In genomic region chr11:71567633-71568032, GRCh38 we compare ENCODE assay signal across 15 cellular contexts. TPM values are rescaled to one million over a fixed set of nuclear protein-coding genes. Genes with fewer than 3 reads are reported as not detected.
DNase-seq lines count a peak whose midpoint lies in the region; ATAC-seq, FAIRE-seq and TF ChIP-seq lines count a peak whose summit lies in the region.
"Not testable (repeated sequence)": the region's sequence is repeated elsewhere in the genome, so short reads cannot be mapped to it uniquely, and the experiment has no call there.
"Had no signal": no experiment of that assay in that cellular context is flagged by ENCODE, and none has a peak within 500 bp of the region (broad histone marks: within the 10 kb centered on the region; RNA-seq: fewer than 3 reads in every experiment).

No MANE protein-coding gene starts in this region.

- H3K4ac ChIP-seq in neuronal stem cell (ENCODE audit: low read length), result not testable (repeated sequence)

- H2BK12ac ChIP-seq in neuronal stem cell (ENCODE audit: low read length), result not testable (repeated sequence)

- intact Hi-C loops in GM12878 (cut with micrococcal nuclease; ENCODE audit: unreplicated experiment), result loop anchor here (10.0 kb wide), 1 partner anchor 143 kb away; no protein-coding TSS in a partner anchor

- in situ Hi-C loops in GM12878 (cut with MboI), result not testable (repeated sequence)

- peak overlapping the region; percentile 14 for H3K14ac ChIP-seq in neuronal stem cell (ENCODE audit: low read length)

- 0% methylated on average over 8 of the region's 8 CpGs for WGBS in GM12878 (ENCODE audit: insufficient coverage, insufficient replicate concordance, low lambda C conversion rate, missing lambda C conversion rate)
- WGBS in neuronal stem cell (ENCODE audit: extremely low coverage in 2 of 2, insufficient read length in 2 of 2, insufficient replicate concordance in 1 of 2), 2 donors, result no CpG with 5 or more reads among the region's 8 CpGs

- H2BK5ac ChIP-seq in neuronal stem cell (ENCODE audit: low read length), result not testable (repeated sequence)

- not testable (repeated sequence) for H3K9me3 Mint-ChIP-seq in natural killer cell treated with Interleukin-12 subunit alpha and Interleukin-12 subunit beta and Interleukin-15 and Interleukin-18, amount 100 ng/mL, for 72 hours

- H3K9me3 ChIP-seq in MM.1S (replicated peaks; ENCODE audit: insufficient read depth, low read length); GM12878 (replicated peaks; ENCODE audit: control insufficient read depth, insufficient read depth, low read length); neuronal stem cell (replicated peaks in 1 of 2; ENCODE audit: control insufficient read depth in 2 of 2, insufficient read depth in 1 of 2, low read depth in 1 of 2, low read length in 2 of 2): not testable (repeated sequence)

- not testable (repeated sequence) for H3K4me3 Mint-ChIP-seq in natural killer cell treated with Interleukin-12 subunit alpha and Interleukin-12 subunit beta and Interleukin-15 and Interleukin-18, amount 100 ng/mL, for 72 hours

- not testable (repeated sequence) for TF ChIP-seq EP300 in GM12878 (IDR thresholded peaks at IDR 0.05; ENCODE audit: borderline replicate concordance in 1 of 2, control insufficient read depth in 1 of 2, low read depth in 2 of 2, low read length in 2 of 2)

- not testable (repeated sequence) for H4K8ac ChIP-seq in neuronal stem cell (ENCODE audit: low read depth, low read length)

- BruUV-seq in GM12878 (replicated peaks; lab: Mats Ljungman, UMichigan), result not testable (repeated sequence)

- not testable (repeated sequence) for FAIRE-seq in GM12878 (lab: Jason Lieb, UNC)

- not testable (repeated sequence) for H3K9ac ChIP-seq in MM.1S (ENCODE audit: low read length); GM12878 (ENCODE audit: control insufficient read depth, insufficient read depth, low read length); neuronal stem cell (ENCODE audit: low read depth, low read length, poor library complexity)

- SMC1A ChIA-PET in GM12878 (lab: Charles Lee; ENCODE audit: uncharacterized antibody, unreplicated experiment), result not testable (repeated sequence)

- H3K4me1 ChIP-seq in MM.1S (ENCODE audit: low read length); GM12878 (ENCODE audit: control insufficient read depth, insufficient read depth, low read length); neuronal stem cell (ENCODE audit: control insufficient read depth in 2 of 2, insufficient read depth in 1 of 2, low read depth in 1 of 2, low read length in 2 of 2): not testable (repeated sequence)

- not testable (repeated sequence) for H3F3A ChIP-seq in MM.1S (ENCODE audit: insufficient read depth, low read length)

- H3K27ac ChIP-seq in MM.1S (ENCODE audit: low read length); GM12878 (ENCODE audit: control insufficient read depth, insufficient read depth); neuronal stem cell (replicated peaks; ENCODE audit: low read length): not testable (repeated sequence)

- not testable (repeated sequence) for H3K27ac Mint-ChIP-seq in natural killer cell treated with Interleukin-12 subunit alpha and Interleukin-12 subunit beta and Interleukin-15 and Interleukin-18, amount 100 ng/mL, for 72 hours

- not testable (repeated sequence) for H4K20me1 ChIP-seq in MM.1S (ENCODE audit: insufficient read depth, low read length); GM12878 (ENCODE audit: control insufficient read depth, insufficient read depth)

- H3K23ac ChIP-seq in neuronal stem cell (ENCODE audit: low read depth, low read length, poor library complexity), result not testable (repeated sequence)

- not testable (repeated sequence) for H2BK15ac ChIP-seq in neuronal stem cell (ENCODE audit: low read length)

- TF ChIP-seq RAD21 in GM12878 (IDR thresholded peaks at IDR 0.05; ENCODE audit: insufficient read depth, low read depth, low read length), result not testable (repeated sequence)

- not testable (repeated sequence) for H3K79me2 ChIP-seq in MM.1S (ENCODE audit: low read length); GM12878 (ENCODE audit: control insufficient read depth, insufficient read depth, low read length)

- H3K4me1 Mint-ChIP-seq in natural killer cell treated with Interleukin-12 subunit alpha and Interleukin-12 subunit beta and Interleukin-15 and Interleukin-18, amount 100 ng/mL, for 72 hours (ENCODE audit: low read depth in 2 of 2), result not testable (repeated sequence)

- not testable (repeated sequence) for ATAC-seq in GM12878; natural killer cell treated with Interleukin-12 subunit alpha and Interleukin-12 subunit beta and Interleukin-15 and Interleukin-18, amount 100 ng/mL, for 72 hours

- CTCF ChIA-PET in GM12878 (lab: Yijun Ruan, JAX), result interaction anchor here (1.6 kb wide), 1 partner anchor 12 kb away, joined by 4 read pairs; no protein-coding TSS in a partner anchor

- H3K9me2 ChIP-seq in MM.1S (replicated peaks; ENCODE audit: insufficient read depth, low read length), result not testable (repeated sequence)

- H3K4me2 ChIP-seq in MM.1S (ENCODE audit: low read depth, low read length); GM12878 (ENCODE audit: control insufficient read depth, insufficient read depth); neuronal stem cell (ENCODE audit: insufficient read depth, low read length, poor library complexity, severe bottlenecking): not testable (repeated sequence)

- POLR2A ChIA-PET in GM12878 (lab: Charles Lee), result not testable (repeated sequence)

- peaks cover 32 to 41% of the 10 kb centered on the region in 2 donors for H3K27me3 Mint-ChIP-seq in natural killer cell treated with Interleukin-12 subunit alpha and Interleukin-12 subunit beta and Interleukin-15 and Interleukin-18, amount 100 ng/mL, for 72 hours

- DNase-seq in DMS53 (lab: John Stamatoyannopoulos, UW) (peak; percentile 51), MM.1S (peak; percentile 35)
- DNase-seq in GM12878 (ENCODE audit: low read depth, low spot score); epithelial cell of esophagus (ENCODE audit: low read depth); neuronal stem cell (ENCODE audit: low spot score): not testable (repeated sequence)
- peak; percentile 8 for DNase-seq in natural killer cell treated with Interleukin-12 subunit alpha and Interleukin-12 subunit beta and Interleukin-15 and Interleukin-18, amount 100 ng/mL, for 72 hours (ENCODE audit: low spot score)

- not testable (repeated sequence) for H3K36me3 Mint-ChIP-seq in natural killer cell treated with Interleukin-12 subunit alpha and Interleukin-12 subunit beta and Interleukin-15 and Interleukin-18, amount 100 ng/mL, for 72 hours

- H3K18ac ChIP-seq in neuronal stem cell (ENCODE audit: low read length), result not testable (repeated sequence)

- RAD21 ChIA-PET in GM12878 (lab: Charles Lee; ENCODE audit: unreplicated experiment), result not testable (repeated sequence)

- H2AFZ ChIP-seq in MM.1S (ENCODE audit: low read length); GM12878 (ENCODE audit: control insufficient read depth, low read depth, low read length); neuronal stem cell (ENCODE audit: low read length): not testable (repeated sequence)

- TF ChIP-seq CTCF in MM.1S (IDR thresholded peaks at IDR 0.05; ENCODE audit: low read length); GM12878 (IDR thresholded peaks at IDR 0.05 in 2 of 3, conservative IDR thresholded peaks at IDR 0.05 in 1 of 3; ENCODE audit: control insufficient read depth in 2 of 3, extremely low read depth in 1 of 3, insufficient read depth in 1 of 3, low read depth in 3 of 3, low read length in 3 of 3): not testable (repeated sequence)
- TF ChIP-seq CTCF in epithelial cell of esophagus (IDR thresholded peaks at IDR 0.05; ENCODE audit: insufficient read depth, low read depth, low read length, missing control alignments), result peak; percentile 8

- TF ChIP-seq POLR2A in GM12878 (IDR thresholded peaks at IDR 0.05; ENCODE audit: low read depth, low read length), result not testable (repeated sequence)

- H2BK120ac ChIP-seq in neuronal stem cell (ENCODE audit: low read depth, low read length), result not testable (repeated sequence)

- H3K27me3 ChIP-seq in MM.1S (replicated peaks; ENCODE audit: insufficient read depth, low read length), result peaks cover 39% of the 10 kb centered on the region
- not testable (repeated sequence) for H3K27me3 ChIP-seq in GM12878 (replicated peaks in 1 of 2; ENCODE audit: control insufficient read depth in 2 of 2, insufficient read depth in 2 of 2, low read length in 1 of 2); neuronal stem cell (ENCODE audit: control insufficient read depth in 3 of 3, insufficient read depth in 3 of 3, low read depth in 1 of 3, low read length in 3 of 3)

- not testable (repeated sequence) for H3K79me1 ChIP-seq in neuronal stem cell (ENCODE audit: low read depth, low read length)

- H3K36me3 ChIP-seq in MM.1S (replicated peaks; ENCODE audit: insufficient read depth, low read length); GM12878 (ENCODE audit: control insufficient read depth in 2 of 2, insufficient read depth in 2 of 2, low read length in 1 of 2); neuronal stem cell (replicated peaks in 1 of 2; ENCODE audit: control insufficient read depth in 2 of 2, insufficient read depth in 2 of 2, low read length in 2 of 2): not testable (repeated sequence)

- not testable (repeated sequence) for H4K91ac ChIP-seq in neuronal stem cell (ENCODE audit: low read depth, low read length, poor library complexity)

- H3K4me3 ChIP-seq in MM.1S (ENCODE audit: low read length); GM12878; epithelial cell of esophagus (ENCODE audit: low read length); neuronal stem cell (ENCODE audit: low read length in 2 of 2): not testable (repeated sequence)

- H2AK5ac ChIP-seq in neuronal stem cell (ENCODE audit: low read depth, low read length), result not testable (repeated sequence)

RNA-seq across cellular contexts. Expression of gene KRTAP5-10, which starts 2.3 kb away (rescaled TPM):
- total RNA-seq in GM12878 (2013; cell fraction: nucleolus; rRNA removed), result 0.48 TPM in 1 of 2 replicates, not detected in the other
- total RNA-seq in GM12878 (2014; rRNA removed), result not detected in 2 replicates
- not detected in 2 replicates for total RNA-seq in GM12878 (2014; rRNA removed; fragmentation: Illumina TruSeq; extraction: Trizol)
- not detected in 2 replicates for total RNA-seq in GM12878 (2021)
- not detected for polyA plus RNA-seq in GM12878 (2011; ENCODE audit: low read depth)
- 0.10 TPM in 1 of 2 replicates, not detected in the other for polyA plus RNA-seq in GM12878 (2011; rRNA removed)
- 0.05 TPM in 1 of 2 replicates, not detected in the other for polyA plus RNA-seq in GM12878 (2011; cell fraction: cytosol; rRNA removed)
- 0.15 and 0.16 TPM in 2 replicates for polyA plus RNA-seq in GM12878 (2011; cell fraction: nucleus; rRNA removed)
- 0.13 TPM in 1 of 2 replicates, not detected in the other for polyA plus RNA-seq in GM12878 (2012)
- polyA plus RNA-seq in GM12878 (2014; fragmentation: Illumina TruSeq; extraction: Trizol), result not detected in 2 replicates
- under 1 TPM in 1 of 2 experiments, not detected in 1; 0.06 TPM for polyA plus RNA-seq in GM12878 (2014; fragmentation: Nextera tagmentation; extraction: Ambion mirVana)
- polyA plus RNA-seq in GM12878 (2014; rRNA removed), result 0.06 TPM in 1 of 2 replicates, not detected in the other
- not detected for polyA plus RNA-seq in GM12878 (2016; fragmentation: Nextera tagmentation; extraction: Ambion mirVana)
- not detected in 2 replicates for polyA minus RNA-seq in GM12878 (2011; rRNA and poly(A)+ RNA removed)
- polyA minus RNA-seq in GM12878 (2011; cell fraction: cytosol; rRNA and poly(A)+ RNA removed), result not detected in 2 replicates
- not detected in 2 replicates for polyA minus RNA-seq in GM12878 (2011; cell fraction: nucleus; rRNA and poly(A)+ RNA removed)
- not detected for total RNA-seq in natural killer cell treated with Interleukin-12 subunit alpha and Interleukin-12 subunit beta and Interleukin-15 and Interleukin-18, amount 100 ng/mL, for 72 hours
- polyA plus RNA-seq in neuronal stem cell (2013, experiment 1 of 2), result 0.11 TPM
- polyA plus RNA-seq in neuronal stem cell (2013, experiment 2 of 2), result 0.08 TPM
- total RNA-seq: CD4-positive, alpha-beta T cell; CD8-positive, alpha-beta memory T cell; Daoy; G401; GM23248; H4; H9; HFFc6 had no signal
- polyA plus RNA-seq: CD14-positive monocyte; CD8-positive, alpha-beta memory T cell; GM23248 had no signal

RNA-seq across cellular contexts. Expression of gene KRTAP5-11, which starts 15.0 kb away (rescaled TPM):
- not detected in 2 replicates for total RNA-seq in GM12878 (2013; cell fraction: nucleolus; rRNA removed)
- total RNA-seq in GM12878 (2014; rRNA removed) (not detected in 2 replicates), GM12878 (2014; rRNA removed; fragmentation: Illumina TruSeq; extraction: Trizol) (not detected in 2 replicates), GM12878 (2021) (not detected in 2 replicates)
- not detected for polyA plus RNA-seq in GM12878 (2011; ENCODE audit: low read depth)
- polyA plus RNA-seq in GM12878 (2011; rRNA removed) (not detected in 2 replicates), GM12878 (2014; fragmentation: Illumina TruSeq; extraction: Trizol) (not detected in 2 replicates), GM12878 (2014; fragmentation: Nextera tagmentation; extraction: Ambion mirVana) (not detected), GM12878 (2014; rRNA removed) (not detected in 2 replicates), GM12878 (2016; fragmentation: Nextera tagmentation; extraction: Ambion mirVana) (not detected)
- not detected in 2 replicates for polyA plus RNA-seq in GM12878 (2011; cell fraction: cytosol; rRNA removed)
- not detected in 2 replicates for polyA plus RNA-seq in GM12878 (2011; cell fraction: nucleus; rRNA removed)
- polyA plus RNA-seq in GM12878 (2012), result not detected in 2 replicates
- not detected in 2 replicates for polyA minus RNA-seq in GM12878 (2011; rRNA and poly(A)+ RNA removed)
- polyA minus RNA-seq in GM12878 (2011; cell fraction: cytosol; rRNA and poly(A)+ RNA removed), result not detected in 2 replicates
- not detected in 2 replicates for polyA minus RNA-seq in GM12878 (2011; cell fraction: nucleus; rRNA and poly(A)+ RNA removed)
- not detected for total RNA-seq in natural killer cell treated with Interleukin-12 subunit alpha and Interleukin-12 subunit beta and Interleukin-15 and Interleukin-18, amount 100 ng/mL, for 72 hours
- not detected for polyA plus RNA-seq in neuronal stem cell (2013, experiment 1 of 2)
- polyA plus RNA-seq in neuronal stem cell (2013, experiment 2 of 2), result 0.07 TPM
- total RNA-seq: CD4-positive, alpha-beta T cell; CD8-positive, alpha-beta memory T cell; Daoy; G401; GM23248; H4; H9; HFFc6 had no signal
- polyA plus RNA-seq: CD14-positive monocyte; CD8-positive, alpha-beta memory T cell; GM23248 had no signal

RNA-seq across cellular contexts. Expression of gene KRTAP5-9, which starts 19.4 kb away (rescaled TPM):
- total RNA-seq in GM12878 (2013; cell fraction: nucleolus; rRNA removed), result 0.50 TPM in 1 of 2 replicates, not detected in the other
- total RNA-seq in GM12878 (2014; rRNA removed) (not detected in 2 replicates), GM12878 (2014; rRNA removed; fragmentation: Illumina TruSeq; extraction: Trizol) (0.18 TPM in 1 of 2 replicates, not detected in the other), GM12878 (2021) (not detected in 2 replicates)
- 0.62 TPM for polyA plus RNA-seq in GM12878 (2011; ENCODE audit: low read depth)
- polyA plus RNA-seq in GM12878 (2011; rRNA removed) (0.13 and 0.20 TPM in 2 replicates), GM12878 (2014; fragmentation: Illumina TruSeq; extraction: Trizol) (0.06 TPM in 1 of 2 replicates, not detected in the other), GM12878 (2014; fragmentation: Nextera tagmentation; extraction: Ambion mirVana) (under 1 TPM in 1 of 2 experiments, not detected in 1; 0.07 TPM), GM12878 (2014; rRNA removed) (0.06 and 0.38 TPM in 2 replicates), GM12878 (2016; fragmentation: Nextera tagmentation; extraction: Ambion mirVana) (under 1 TPM in 1 of 2 experiments, not detected in 1; 0.24 TPM)
- polyA plus RNA-seq in GM12878 (2011; cell fraction: cytosol; rRNA removed), result 0.25 and 0.40 TPM in 2 replicates
- polyA plus RNA-seq in GM12878 (2011; cell fraction: nucleus; rRNA removed), result 2.3 and 2.7 TPM in 2 replicates
- 0.42 and 0.49 TPM in 2 replicates for polyA plus RNA-seq in GM12878 (2012)
- polyA minus RNA-seq in GM12878 (2011; rRNA and poly(A)+ RNA removed), result 0.41 TPM in 1 of 2 replicates, not detected in the other
- not detected in 2 replicates for polyA minus RNA-seq in GM12878 (2011; cell fraction: cytosol; rRNA and poly(A)+ RNA removed)
- polyA minus RNA-seq in GM12878 (2011; cell fraction: nucleus; rRNA and poly(A)+ RNA removed), result 0.38 TPM in 1 of 2 replicates, not detected in the other
- not detected for total RNA-seq in natural killer cell treated with Interleukin-12 subunit alpha and Interleukin-12 subunit beta and Interleukin-15 and Interleukin-18, amount 100 ng/mL, for 72 hours
- polyA plus RNA-seq in neuronal stem cell (2013, experiment 1 of 2), result 0.06 TPM
- polyA plus RNA-seq in neuronal stem cell (2013, experiment 2 of 2), result not detected
- total RNA-seq: CD8-positive, alpha-beta memory T cell; Daoy; G401; GM23248; H4; H9 had no signal
- polyA plus RNA-seq: CD14-positive monocyte; CD8-positive, alpha-beta memory T cell; GM23248 had no signal

RNA-seq across cellular contexts. Expression of gene KRTAP5-8, which starts 29.8 kb away (rescaled TPM):
- 0.73 and 1.3 TPM in 2 replicates for total RNA-seq in GM12878 (2013; cell fraction: nucleolus; rRNA removed)
- 0.22 TPM in 1 of 2 replicates, not detected in the other for total RNA-seq in GM12878 (2014; rRNA removed)
- total RNA-seq in GM12878 (2014; rRNA removed; fragmentation: Illumina TruSeq; extraction: Trizol), result not detected in 2 replicates
- total RNA-seq in GM12878 (2021), result 0.36 TPM in 1 of 2 replicates, not detected in the other
- not detected for polyA plus RNA-seq in GM12878 (2011; ENCODE audit: low read depth)
- 0.10 and 0.15 TPM in 2 replicates for polyA plus RNA-seq in GM12878 (2011; rRNA removed)
- polyA plus RNA-seq in GM12878 (2011; cell fraction: cytosol; rRNA removed), result 0.09 TPM in 1 of 2 replicates, not detected in the other
- 0.34 and 0.64 TPM in 2 replicates for polyA plus RNA-seq in GM12878 (2011; cell fraction: nucleus; rRNA removed)
- 0.28 and 0.39 TPM in 2 replicates for polyA plus RNA-seq in GM12878 (2012)
- 0.12 and 0.38 TPM in 2 replicates for polyA plus RNA-seq in GM12878 (2014; fragmentation: Illumina TruSeq; extraction: Trizol)
- under 1 TPM in 1 of 2 experiments, not detected in 1; 0.07 TPM for polyA plus RNA-seq in GM12878 (2014; fragmentation: Nextera tagmentation; extraction: Ambion mirVana)
- polyA plus RNA-seq in GM12878 (2014; rRNA removed), result not detected in 2 replicates
- polyA plus RNA-seq in GM12878 (2016; fragmentation: Nextera tagmentation; extraction: Ambion mirVana), result not detected
- polyA minus RNA-seq in GM12878 (2011; rRNA and poly(A)+ RNA removed), result 0.41 TPM in 1 of 2 replicates, not detected in the other
- not detected in 2 replicates for polyA minus RNA-seq in GM12878 (2011; cell fraction: cytosol; rRNA and poly(A)+ RNA removed)
- 0.38 TPM in 1 of 2 replicates, not detected in the other for polyA minus RNA-seq in GM12878 (2011; cell fraction: nucleus; rRNA and poly(A)+ RNA removed)
- total RNA-seq in natural killer cell treated with Interleukin-12 subunit alpha and Interleukin-12 subunit beta and Interleukin-15 and Interleukin-18, amount 100 ng/mL, for 72 hours, result not detected
- polyA plus RNA-seq in neuronal stem cell (2013, experiment 1 of 2), result not detected
- 0.03 TPM for polyA plus RNA-seq in neuronal stem cell (2013, experiment 2 of 2)
- total RNA-seq: CD4-positive, alpha-beta T cell; CD8-positive, alpha-beta memory T cell; Daoy; G401; GM23248; H4; H9; HFFc6 had no signal
- polyA plus RNA-seq: CD14-positive monocyte; CD8-positive, alpha-beta memory T cell; GM23248 had no signal

RNA-seq across cellular contexts. Expression of gene KRTAP5-7, which starts 40.6 kb away (rescaled TPM):
- total RNA-seq in GM12878 (2013; cell fraction: nucleolus; rRNA removed), result 0.46 and 0.59 TPM in 2 replicates
- total RNA-seq in GM12878 (2014; rRNA removed) (0.05 TPM in 1 of 2 replicates, not detected in the other), GM12878 (2014; rRNA removed; fragmentation: Illumina TruSeq; extraction: Trizol) (not detected in 2 replicates), GM12878 (2021) (not detected in 2 replicates)
- polyA plus RNA-seq in GM12878 (2011; ENCODE audit: low read depth), result not detected
- polyA plus RNA-seq in GM12878 (2011; rRNA removed) (0.07 and 0.10 TPM in 2 replicates), GM12878 (2014; fragmentation: Illumina TruSeq; extraction: Trizol) (0.15 and 0.17 TPM in 2 replicates), GM12878 (2014; fragmentation: Nextera tagmentation; extraction: Ambion mirVana) (under 1 TPM in 1 of 2 experiments, not detected in 1; 0.23 TPM), GM12878 (2014; rRNA removed) (0.23 TPM in 1 of 2 replicates, not detected in the other), GM12878 (2016; fragmentation: Nextera tagmentation; extraction: Ambion mirVana) (not detected)
- polyA plus RNA-seq in GM12878 (2011; cell fraction: cytosol; rRNA removed), result not detected in 2 replicates
- 0.48 and 0.76 TPM in 2 replicates for polyA plus RNA-seq in GM12878 (2011; cell fraction: nucleus; rRNA removed)
- polyA plus RNA-seq in GM12878 (2012), result 0.07 TPM in 1 of 2 replicates, not detected in the other
- 0.37 and 0.46 TPM in 2 replicates for polyA minus RNA-seq in GM12878 (2011; rRNA and poly(A)+ RNA removed)
- polyA minus RNA-seq in GM12878 (2011; cell fraction: cytosol; rRNA and poly(A)+ RNA removed), result not detected in 2 replicates
- 0.86 TPM in 1 of 2 replicates, not detected in the other for polyA minus RNA-seq in GM12878 (2011; cell fraction: nucleus; rRNA and poly(A)+ RNA removed)
- total RNA-seq in natural killer cell treated with Interleukin-12 subunit alpha and Interleukin-12 subunit beta and Interleukin-15 and Interleukin-18, amount 100 ng/mL, for 72 hours, result under 1 TPM in 1 of 2 donors, not detected in 1; 0.26 TPM
- polyA plus RNA-seq in neuronal stem cell (2013, experiment 1 of 2), result 0.03 TPM
- polyA plus RNA-seq in neuronal stem cell (2013, experiment 2 of 2), result not detected
- total RNA-seq: CD4-positive, alpha-beta T cell; CD8-positive, alpha-beta memory T cell; Daoy; G401; GM23248; H4; H9; HFFc6 had no signal
- polyA plus RNA-seq: CD14-positive monocyte; CD8-positive, alpha-beta memory T cell; GM23248 had no signal
